In genomic region chr17:8922923-8923322, GRCh38 we compare ENCODE assay signal across 1 cellular context.
TF ChIP-seq lines count a peak whose summit lies in the region.

No MANE protein-coding gene starts in this region.

TF ChIP-seq in SK-N-SH, 30 proteins besides CTCF, POLR2A, EP300 and RAD21 (continued from another document):
- no peak for TF ChIP-seq ZBTB33 (IDR thresholded peaks at IDR 0.05; ENCODE audit: borderline replicate concordance, low read depth)
- TF ChIP-seq FOXM1 (IDR thresholded peaks at IDR 0.05; ENCODE audit: low read depth), result no peak
- no peak for TF ChIP-seq REST (IDR thresholded peaks at IDR 0.05; ENCODE audit: low read depth, low read length)
- TF ChIP-seq MXI1 (IDR thresholded peaks at IDR 0.05; ENCODE audit: low read depth, low read length), result no peak
- TF ChIP-seq USF1 (IDR thresholded peaks at IDR 0.05; ENCODE audit: borderline replicate concordance, low read depth), result no peak
- no peak for TF ChIP-seq EZH2phosphoT487 (IDR thresholded peaks at IDR 0.05; ENCODE audit: borderline replicate concordance, low read depth)
- TF ChIP-seq CHD2 (IDR thresholded peaks at IDR 0.05; ENCODE audit: low read length, partially characterized antibody), result no peak
- TF ChIP-seq GATA2 (CRISPR knock-in tag; IDR thresholded peaks at IDR 0.05), result no peak
- TF ChIP-seq RXRA (IDR thresholded peaks at IDR 0.05; ENCODE audit: borderline replicate concordance, low read depth), result no peak
- TF ChIP-seq RFX5 (IDR thresholded peaks at IDR 0.05; ENCODE audit: low read length), result no peak
- no peak for TF ChIP-seq TEAD4 (IDR thresholded peaks at IDR 0.05; ENCODE audit: borderline replicate concordance, insufficient read depth)
